17 cellular contexts compared by ENCODE assay signal in genomic region chr1:201359873-201360210, GRCh38. TPM values are rescaled to one million over a fixed set of nuclear protein-coding genes. Genes with fewer than 3 reads are reported as not detected.
A peak's percentile ranks its signal among the peaks of the same experiment; 100 is the strongest.
DNase-seq lines count a peak whose midpoint lies in the region; ATAC-seq, FAIRE-seq and TF ChIP-seq lines count a peak whose summit lies in the region.
"Had no signal": no experiment of that assay in that cellular context is flagged by ENCODE, and none has a peak within 500 bp of the region (broad histone marks: within the 10 kb centered on the region; RNA-seq: fewer than 3 reads in every experiment).

No MANE protein-coding gene starts in this region.

- no peaks in the 10 kb centered on the region for H3K4me1 Mint-ChIP-seq in activated T-helper 17 cell treated with anti-CD3 and anti-CD28 coated beads, Interleukin-2, amount 50 U/mL, for 72 hours
- H3K4me1 Mint-ChIP-seq: CD4-positive, CD25-positive, alpha-beta regulatory T cell had no signal

- DNase-seq in cardiac septum (ENCODE audit: low spot score) = peak; percentile 69
- no peak for DNase-seq in left ventricle myocardium superior
- peak; percentile 43 for DNase-seq in kidney
- DNase-seq in upper lobe of right lung = peak; percentile 21
- DNase-seq: 8988T; AML-193; CD4-positive, CD25-positive, alpha-beta regulatory T cell; DMS79; GM23248; H7 had no signal

- H3K27ac ChIP-seq in BLaER1 = no peak overlapping the region
- H3K27ac ChIP-seq in kidney (ENCODE audit: low read depth in 2 of 2, low read length in 2 of 2) = no peak overlapping the region
- no peak overlapping the region for H3K27ac ChIP-seq in upper lobe of right lung
- H3K27ac ChIP-seq: BLaER1 treated with 17β-estradiol and CSF1 and Interleukin-3, amounts not matched to agents 10 nM and 100 nM; GM23248 had no signal

- H3K9ac ChIP-seq in BLaER1 = no peak overlapping the region
- H3K9ac ChIP-seq in kidney (ENCODE audit: low read length in 2 of 2) = no peak overlapping the region
- H3K9ac ChIP-seq: BLaER1 treated with 17β-estradiol and CSF1 and Interleukin-3, amounts not matched to agents 10 nM and 100 nM; GM23248 had no signal

- no peaks in the 10 kb centered on the region for H3K36me3 Mint-ChIP-seq in activated T-helper 17 cell treated with anti-CD3 and anti-CD28 coated beads, Interleukin-2, amount 50 U/mL, for 72 hours (ENCODE audit: low read depth)
- H3K36me3 Mint-ChIP-seq: CD4-positive, CD25-positive, alpha-beta regulatory T cell had no signal

- H3K27me3 ChIP-seq in BLaER1 (no peaks in the 10 kb centered on the region), upper lobe of right lung (no peaks in the 10 kb centered on the region)
- H3K27me3 ChIP-seq: BLaER1 treated with 17β-estradiol and CSF1 and Interleukin-3, amounts not matched to agents 10 nM and 100 nM had no signal

- no peak for TF ChIP-seq CTCF in kidney (IDR thresholded peaks at IDR 0.05; ENCODE audit: borderline replicate concordance, extremely low read depth, insufficient read depth)
- no peak for TF ChIP-seq CTCF in upper lobe of right lung (IDR thresholded peaks at IDR 0.05)

- intact Hi-C loops in cardiac septum (cut with DNase I) = loop anchor here (2.0 kb wide), 1 partner anchor 105 kb away; no protein-coding TSS in a partner anchor
- intact Hi-C loops in left ventricle myocardium superior (cut with micrococcal nuclease) = no loop called here
- intact Hi-C loops in kidney (cut with DNase I) = loop anchor here (5.0 kb wide), 1 partner anchor 108 kb away; no protein-coding TSS in a partner anchor
- intact Hi-C loops in upper lobe of right lung (cut with DNase I) = loop anchor here (5.0 kb wide), 1 partner anchor 108 kb away; no protein-coding TSS in a partner anchor

- no peak for ATAC-seq in left ventricle myocardium superior
- ATAC-seq in upper lobe of right lung = no peak
- no peak for ATAC-seq in HG03469 (IDR thresholded peaks at IDR 0.05; ENCODE audit: unreplicated experiment)
- no peak for ATAC-seq in activated T-helper 17 cell treated with anti-CD3 and anti-CD28 coated beads, Interleukin-2, amount 50 U/mL, for 72 hours (replicated peaks)
- ATAC-seq: GM12878 had no signal

- H3K27me3 Mint-ChIP-seq in activated T-helper 17 cell treated with anti-CD3 and anti-CD28 coated beads, Interleukin-2, amount 50 U/mL, for 72 hours = peaks cover 14% of the 10 kb centered on the region

- H3K27ac Mint-ChIP-seq in activated T-helper 17 cell treated with anti-CD3 and anti-CD28 coated beads, Interleukin-2, amount 50 U/mL, for 72 hours = no peak overlapping the region
- H3K27ac Mint-ChIP-seq: CD4-positive, CD25-positive, alpha-beta regulatory T cell had no signal

- no peaks in the 10 kb centered on the region for H4K20me1 ChIP-seq in BLaER1

- H3K4me1 ChIP-seq in BLaER1 (peaks cover 52% of the 10 kb centered on the region), kidney (ENCODE audit: control insufficient read depth in 1 of 2, insufficient read depth in 1 of 2, low read depth in 1 of 2, low read length in 2 of 2) (peaks cover 0 to 3% of the 10 kb centered on the region in 2 donors), upper lobe of right lung (no peaks in the 10 kb centered on the region)

- H3K9me3 ChIP-seq in BLaER1 (no peaks in the 10 kb centered on the region), kidney (ENCODE audit: control insufficient read depth in 1 of 2, low read length in 2 of 2) (no peaks in the 10 kb centered on the region), upper lobe of right lung (no peaks in the 10 kb centered on the region)
- H3K9me3 ChIP-seq: BLaER1 treated with 17β-estradiol and CSF1 and Interleukin-3, amounts not matched to agents 10 nM and 100 nM had no signal

- no peaks in the 10 kb centered on the region for H3K9me3 Mint-ChIP-seq in activated T-helper 17 cell treated with anti-CD3 and anti-CD28 coated beads, Interleukin-2, amount 50 U/mL, for 72 hours
- H3K9me3 Mint-ChIP-seq: CD4-positive, CD25-positive, alpha-beta regulatory T cell had no signal

- no peak overlapping the region for H3K4me3 ChIP-seq in BLaER1
- no peak overlapping the region for H3K4me3 ChIP-seq in kidney (ENCODE audit: low read length in 2 of 2)
- H3K4me3 ChIP-seq in upper lobe of right lung = no peak overlapping the region
- H3K4me3 ChIP-seq: BLaER1 treated with 17β-estradiol and CSF1 and Interleukin-3, amounts not matched to agents 10 nM and 100 nM; GM12878; GM23248 had no signal

- FAIRE-seq in kidney (lab: Jason Lieb, UNC) = no peak
- FAIRE-seq: GM12878, GM18507 had no signal

- no peak overlapping the region for H3K4me3 Mint-ChIP-seq in activated T-helper 17 cell treated with anti-CD3 and anti-CD28 coated beads, Interleukin-2, amount 50 U/mL, for 72 hours
- H3K4me3 Mint-ChIP-seq: CD4-positive, CD25-positive, alpha-beta regulatory T cell had no signal

- H3K4me2 ChIP-seq in BLaER1 = peak overlapping the region; percentile 51; the same call in 1 of the 2 replicates

- H3K36me3 ChIP-seq in BLaER1 = no peaks in the 10 kb centered on the region
- H3K36me3 ChIP-seq in kidney (ENCODE audit: control insufficient read depth in 1 of 2, insufficient read depth in 2 of 2, low read length in 2 of 2) = no peaks in the 10 kb centered on the region
- no peaks in the 10 kb centered on the region for H3K36me3 ChIP-seq in upper lobe of right lung
- H3K36me3 ChIP-seq: BLaER1 treated with 17β-estradiol and CSF1 and Interleukin-3, amounts not matched to agents 10 nM and 100 nM had no signal

RNA-seq across cellular contexts. Expression of gene TNNT2, which starts 17.6 kb away (rescaled TPM):
- 8,017 TPM for total RNA-seq in cardiac septum
- 10,350 TPM for total RNA-seq in left ventricle myocardium superior
- total RNA-seq in kidney = 2.1 TPM
- 117 TPM for polyA plus RNA-seq in kidney (ENCODE audit: insufficient read depth, low read depth, low replicate concordance)
- total RNA-seq in upper lobe of right lung = 6.4 TPM
- not detected for total RNA-seq in activated T-helper 17 cell treated with anti-CD3 and anti-CD28 coated beads, Interleukin-2, amount 50 U/mL, for 72 hours
- total RNA-seq: CD4-positive, CD25-positive, alpha-beta regulatory T cell; GM12878; GM23248; HT1080 had no signal
- polyA plus RNA-seq: CD4-positive, CD25-positive, alpha-beta regulatory T cell; GM23248 had no signal

RNA-seq across cellular contexts. Expression of gene LAD1, which starts 39.3 kb away (rescaled TPM):
- 12.4 TPM for total RNA-seq in cardiac septum
- total RNA-seq in left ventricle myocardium superior = 2.2 TPM
- 72.6 TPM for total RNA-seq in kidney
- 70.7 TPM for polyA plus RNA-seq in kidney (ENCODE audit: insufficient read depth, low read depth, low replicate concordance)
- total RNA-seq in upper lobe of right lung = 42.6 TPM
- not detected for total RNA-seq in activated T-helper 17 cell treated with anti-CD3 and anti-CD28 coated beads, Interleukin-2, amount 50 U/mL, for 72 hours
- total RNA-seq: CD4-positive, CD25-positive, alpha-beta regulatory T cell; GM23248; HT1080 had no signal
- polyA plus RNA-seq: CD4-positive, CD25-positive, alpha-beta regulatory T cell; GM23248 had no signal

Comparison
In these comparisons a context has a peak if more than half of its experiments do, and no peak if none do; other contexts are left out.
1. RNA of gene TNNT2, which starts 17.6 kb away (total RNA-seq): 10,350 TPM in left ventricle myocardium superior (single experiment) and 8,017 TPM in cardiac septum (single experiment); 6.4 TPM in upper lobe of right lung (single experiment), 2.1 TPM in kidney (single experiment) and not detected in activated T-helper 17 cell treated with anti-CD3 and anti-CD28 coated beads, Interleukin-2, amount 50 U/mL, for 72 hours; every median in the first group is over 1,000 times any median in the second.